ENCODE assay signal across 8 cellular contexts in the genomic region with DNA sequence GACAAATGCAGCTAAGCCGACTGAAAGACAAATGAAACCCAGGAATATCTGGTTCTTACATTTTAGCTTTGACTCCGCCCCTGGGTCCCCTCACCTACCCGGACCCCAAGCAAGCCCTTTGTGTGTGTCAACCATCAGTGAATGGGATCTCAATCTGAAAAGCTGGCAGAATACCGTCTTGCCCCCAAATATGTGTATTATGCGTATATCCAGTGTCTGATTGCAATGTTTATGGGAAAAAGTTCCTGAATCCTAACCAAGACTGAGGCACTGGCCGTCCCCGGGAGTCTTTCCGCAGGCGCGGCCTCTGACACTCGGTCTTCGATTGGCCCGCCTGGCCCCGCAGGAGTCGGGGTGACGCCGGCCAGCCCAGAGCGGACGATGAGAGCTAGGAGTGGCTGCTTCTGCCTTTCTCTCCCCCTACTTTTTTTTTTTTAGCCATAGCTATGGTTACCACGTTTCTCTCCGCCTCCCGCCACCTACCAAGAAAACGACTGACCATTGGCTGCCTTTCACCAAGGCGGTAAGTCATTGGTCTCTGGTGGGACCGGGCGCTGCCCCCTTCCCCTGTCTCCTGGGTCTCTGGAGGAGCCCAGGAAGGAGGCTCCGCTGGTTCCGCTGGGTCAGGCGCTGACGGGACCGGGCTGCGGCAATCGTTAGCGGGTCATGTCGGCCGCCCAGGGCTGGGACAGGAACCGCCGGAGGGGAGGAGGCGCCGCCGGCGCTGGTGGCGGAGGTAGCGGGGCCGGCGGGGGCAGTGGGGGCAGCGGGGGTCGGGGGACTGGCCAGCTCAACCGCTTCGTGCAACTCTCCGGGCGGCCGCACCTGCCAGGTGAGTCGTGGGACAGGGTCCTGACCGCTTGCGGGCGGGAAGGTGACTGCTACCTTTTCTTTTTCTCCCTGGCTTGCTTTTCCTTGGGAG. TPM values are rescaled to one million over a fixed set of nuclear protein-coding genes. Genes with fewer than 3 reads are reported as not detected.
A peak's percentile ranks its signal among the peaks of the same experiment; 100 is the strongest.
DNase-seq lines count a peak whose midpoint lies in the region; ATAC-seq and TF ChIP-seq lines count a peak whose summit lies in the region.

TSS of gene KLHDC10 (plus strand) at position 557 of the 922 bp plus-strand sequence. CDS start at position 667, 110 bp downstream.

- DNase-seq in AG04450 (ENCODE audit: low read depth, low spot score) (peak; percentile 98), NCI-H226 (peak; percentile 95), WTC11 (ENCODE audit: low spot score) (peak; percentile 95), cardiac fibroblast (ENCODE audit: low read depth in 2 of 2) (peak; percentile 99 to 100), iPS-NIHi11 (ENCODE audit: low spot score) (peak; percentile 96), smooth muscle cell (lab: John Stamatoyannopoulos, UW; ENCODE audit: unreplicated experiment) (peak; percentile 72)

- H3K4me1 Mint-ChIP-seq in WTC11, result peaks cover 25% of the 10 kb centered on the region

- H3F3A ChIP-seq in smooth muscle cell (ENCODE audit: low read depth), result no peaks in the 10 kb centered on the region

- peak; percentile 98 for ATAC-seq in GM18909 (IDR thresholded peaks at IDR 0.05; ENCODE audit: poor library complexity, unreplicated experiment)
- peak; percentile 97 for ATAC-seq in HG03175 (IDR thresholded peaks at IDR 0.05; ENCODE audit: unreplicated experiment)
- ATAC-seq in WTC11, result peak; percentile 92

- H3K27me3 ChIP-seq in AG04450 (ENCODE audit: control insufficient read depth, insufficient read depth, low read length), result no peaks in the 10 kb centered on the region
- no peaks in the 10 kb centered on the region for H3K27me3 ChIP-seq in smooth muscle cell (ENCODE audit: low read depth)

- no peaks in the 10 kb centered on the region for H3K36me3 Mint-ChIP-seq in WTC11

- peak within 1 kb of the TSS; percentile 93 for H3K4me3 Mint-ChIP-seq in WTC11

- POLR2A ChIA-PET in AG04450 (lab: Yijun Ruan, JAX) (interaction anchor here (0.6 to 1.3 kb wide), 4 partner anchors 33 to 349 kb away, joined by 3 to 4 read pairs (median 3); no protein-coding TSS in a partner anchor), WTC11 (lab: Charles Lee) (interaction anchor here (0.5 to 1.1 kb wide), 10 partner anchors 11 to 475 kb away, joined by 3 to 7 read pairs (median 4); partner anchors contain the start of gene TMEM209)

- peak within 1 kb of the TSS; percentile 89 for H3K9ac ChIP-seq in smooth muscle cell (ENCODE audit: low read depth)

- 2% methylated on average over 38 of the region's 57 CpGs for WGBS in smooth muscle cell (ENCODE audit: low lambda C conversion rate)

- H3K79me2 ChIP-seq in smooth muscle cell (ENCODE audit: low read depth), result peaks cover 49% of the 10 kb centered on the region

- peak within 1 kb of the TSS; percentile 92 for H3K4me3 ChIP-seq in AG04450 (ENCODE audit: low read depth, low read length)
- peak within 1 kb of the TSS; percentile 85 to 96 for H3K4me3 ChIP-seq in cardiac fibroblast (replicated peaks in 1 of 2; ENCODE audit: low read depth in 2 of 2, low read length in 2 of 2)
- peak within 1 kb of the TSS; percentile 89 for H3K4me3 ChIP-seq in smooth muscle cell

- peak within 1 kb of the TSS; percentile 98 for H3K4me2 ChIP-seq in smooth muscle cell

- H3K27ac ChIP-seq in AG04450 (ENCODE audit: low read depth, low read length) (peak within 1 kb of the TSS; percentile 24), smooth muscle cell (ENCODE audit: low read depth) (peak within 1 kb of the TSS; percentile 73)

- TF ChIP-seq CTCF in AG04450 (IDR thresholded peaks at IDR 0.05; ENCODE audit: low read depth, low read length), result no peak
- TF ChIP-seq CTCF in WTC11 (IDR thresholded peaks at IDR 0.05), result no peak
- TF ChIP-seq CTCF in cardiac fibroblast (IDR thresholded peaks at IDR 0.05; ENCODE audit: low read depth, low read length), result no peak
- TF ChIP-seq CTCF in smooth muscle cell (IDR thresholded peaks at IDR 0.05; ENCODE audit: borderline replicate concordance, insufficient read depth, poor library complexity, severe bottlenecking), result no peak

- H3K27me3 Mint-ChIP-seq in WTC11 (ENCODE audit: low read depth), result no peaks in the 10 kb centered on the region

- H4K20me1 ChIP-seq in smooth muscle cell (ENCODE audit: low read depth), result peaks cover 28% of the 10 kb centered on the region

- H3K9me3 Mint-ChIP-seq in WTC11, result no peaks in the 10 kb centered on the region

- H3K9me3 ChIP-seq in AG04450 (ENCODE audit: control insufficient read depth, insufficient read depth, low read length) (no peaks in the 10 kb centered on the region), smooth muscle cell (replicated peaks; ENCODE audit: low read depth) (no peaks in the 10 kb centered on the region)

- H3K36me3 ChIP-seq in smooth muscle cell (ENCODE audit: low read depth), result no peaks in the 10 kb centered on the region

- H2AFZ ChIP-seq in smooth muscle cell (ENCODE audit: low read depth), result peak within 1 kb of the TSS; percentile 89

- H3K4me1 ChIP-seq in smooth muscle cell (ENCODE audit: low read depth), result peaks cover 17% of the 10 kb centered on the region

- CTCF ChIA-PET in AG04450 (lab: Charles Lee) (interaction anchor here (0.5 to 3.8 kb wide), 6 partner anchors 13 to 767 kb away, joined by 3 to 71 read pairs (median 3); no protein-coding TSS in a partner anchor), WTC11 (lab: Charles Lee) (interaction anchor here (0.6 to 3.3 kb wide), 12 partner anchors 10 to 826 kb away, joined by 3 to 14 read pairs (median 4); partner anchors contain the start of gene TMEM209)

- peak within 1 kb of the TSS; percentile 94 for H3K27ac Mint-ChIP-seq in WTC11

TF ChIP-seq in WTC11, 78 proteins besides CTCF, POLR2A, EP300 and RAD21 (continues in another document):
- TF ChIP-seq SP1 (CRISPR knock-in tag; conservative IDR thresholded peaks at IDR 0.05) (peak; percentile 89), USF1 (CRISPR knock-in tag; IDR thresholded peaks at IDR 0.05) (no peak), FOXK1 (CRISPR knock-in tag; IDR thresholded peaks at IDR 0.05) (peak; percentile 74; the same call in 1 of the 2 replicates), CREM (CRISPR knock-in tag; IDR thresholded peaks at IDR 0.05) (peak; percentile 75; the same call in 1 of the 2 replicates), NFYB (CRISPR knock-in tag; conservative IDR thresholded peaks at IDR 0.05; ENCODE audit: low read depth) (peak; percentile 95), HMGXB4 (CRISPR knock-in tag; IDR thresholded peaks at IDR 0.05) (0 out of 2 replicates have a peak, but pooled peaks have one; percentile 33), ATF3 (CRISPR knock-in tag; conservative IDR thresholded peaks at IDR 0.05) (no peak)
- TF ChIP-seq, protein P1, sequence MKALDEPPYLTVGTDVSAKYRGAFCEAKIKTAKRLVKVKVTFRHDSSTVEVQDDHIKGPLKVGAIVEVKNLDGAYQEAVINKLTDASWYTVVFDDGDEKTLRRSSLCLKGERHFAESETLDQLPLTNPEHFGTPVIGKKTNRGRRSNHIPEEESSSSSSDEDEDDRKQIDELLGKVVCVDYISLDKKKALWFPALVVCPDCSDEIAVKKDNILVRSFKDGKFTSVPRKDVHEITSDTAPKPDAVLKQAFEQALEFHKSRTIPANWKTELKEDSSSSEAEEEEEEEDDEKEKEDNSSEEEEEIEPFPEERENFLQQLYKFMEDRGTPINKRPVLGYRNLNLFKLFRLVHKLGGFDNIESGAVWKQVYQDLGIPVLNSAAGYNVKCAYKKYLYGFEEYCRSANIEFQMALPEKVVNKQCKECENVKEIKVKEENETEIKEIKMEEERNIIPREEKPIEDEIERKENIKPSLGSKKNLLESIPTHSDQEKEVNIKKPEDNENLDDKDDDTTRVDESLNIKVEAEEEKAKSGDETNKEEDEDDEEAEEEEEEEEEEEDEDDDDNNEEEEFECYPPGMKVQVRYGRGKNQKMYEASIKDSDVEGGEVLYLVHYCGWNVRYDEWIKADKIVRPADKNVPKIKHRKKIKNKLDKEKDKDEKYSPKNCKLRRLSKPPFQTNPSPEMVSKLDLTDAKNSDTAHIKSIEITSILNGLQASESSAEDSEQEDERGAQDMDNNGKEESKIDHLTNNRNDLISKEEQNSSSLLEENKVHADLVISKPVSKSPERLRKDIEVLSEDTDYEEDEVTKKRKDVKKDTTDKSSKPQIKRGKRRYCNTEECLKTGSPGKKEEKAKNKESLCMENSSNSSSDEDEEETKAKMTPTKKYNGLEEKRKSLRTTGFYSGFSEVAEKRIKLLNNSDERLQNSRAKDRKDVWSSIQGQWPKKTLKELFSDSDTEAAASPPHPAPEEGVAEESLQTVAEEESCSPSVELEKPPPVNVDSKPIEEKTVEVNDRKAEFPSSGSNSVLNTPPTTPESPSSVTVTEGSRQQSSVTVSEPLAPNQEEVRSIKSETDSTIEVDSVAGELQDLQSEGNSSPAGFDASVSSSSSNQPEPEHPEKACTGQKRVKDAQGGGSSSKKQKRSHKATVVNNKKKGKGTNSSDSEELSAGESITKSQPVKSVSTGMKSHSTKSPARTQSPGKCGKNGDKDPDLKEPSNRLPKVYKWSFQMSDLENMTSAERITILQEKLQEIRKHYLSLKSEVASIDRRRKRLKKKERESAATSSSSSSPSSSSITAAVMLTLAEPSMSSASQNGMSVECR (CRISPR knock-in tag; IDR thresholded peaks at IDR 0.05; ENCODE audit: borderline replicate concordance), result peak; percentile 80; the same call in 1 of the 2 replicates

RNA-seq across cellular contexts. Expression of gene KLHDC10, which starts in this region (rescaled TPM):
- polyA plus RNA-seq in AG04450 (2011; rRNA removed) (23.3 and 29.7 TPM in 2 replicates), smooth muscle cell (8.3 and 8.7 TPM in 2 replicates)
- 36.9 and 50.9 TPM in 2 replicates for polyA minus RNA-seq in AG04450 (2011; rRNA and poly(A)+ RNA removed)
- total RNA-seq in WTC11 (2021) (14.4 to 16.5 TPM (median 15.0 TPM) in 3 replicates), smooth muscle cell (24.9 and 30.8 TPM in 2 replicates)

Comparison
In these comparisons a context has a peak if more than half of its experiments do, and no peak if none do; other contexts are left out.
1. Peak in every context shown above with its lines: DNase-seq, ATAC-seq, H3K4me3 ChIP-seq and H3K27ac ChIP-seq.